ENCODE assay signal across 8 cellular contexts in genomic region chr4:122827258-122827887, GRCh38. TPM values are rescaled to one million over a fixed set of nuclear protein-coding genes. Genes with fewer than 3 reads are reported as not detected.
A peak's percentile ranks its signal among the peaks of the same experiment; 100 is the strongest.
DNase-seq lines count a peak whose midpoint lies in the region; ATAC-seq and TF ChIP-seq lines count a peak whose summit lies in the region.

No MANE protein-coding gene starts in this region.

- H3K4me3 ChIP-seq in SK-N-SH (ENCODE audit: low read depth in 2 of 2, low read length in 1 of 2) = peak overlapping the region; percentile 87 to 96

- H3K27me3 ChIP-seq in SK-N-SH (ENCODE audit: insufficient read depth) (no peaks in the 10 kb centered on the region), layer of hippocampus (ENCODE audit: control insufficient read depth, insufficient read depth, low read length) (no peaks in the 10 kb centered on the region)

- no peaks in the 10 kb centered on the region for H3K27me3 Mint-ChIP-seq in chondrocyte (ENCODE audit: low read depth)

- peaks cover 5 to 7% of the 10 kb centered on the region in 2 experiments; a peak in 2 of 4 replicates for H3K4me1 ChIP-seq in SK-N-SH (ENCODE audit: control insufficient read depth in 1 of 2, insufficient read depth in 2 of 2, low read depth in 1 of 2, low read length in 1 of 2)

- peak; percentile 10 for DNase-seq in DMS114 treated with DMSO at 0.1 percent for 48 hours (lab: John Stamatoyannopoulos, UW; ENCODE audit: unreplicated experiment)
- peak; percentile 61 for DNase-seq in GM19240 (ENCODE audit: insufficient read length, low spot score)
- peak; percentile 92 for DNase-seq in SK-N-SH
- no peak for DNase-seq in chondrocyte (ENCODE audit: low spot score)
- peak; percentile 6 for DNase-seq in stimulated activated CD4-positive, alpha-beta T cell treated with anti-CD3 and anti-CD28 coated beads, Interleukin-4, amount 100 ng/mL, for 24 hours
- no peak for DNase-seq in G401 (ENCODE audit: low spot score)

- WGBS in SK-N-SH (ENCODE audit: low lambda C conversion rate) = under 1% methylated on average over 28 of the region's 58 CpGs

- H4K20me1 ChIP-seq in SK-N-SH (ENCODE audit: insufficient read depth) = peaks cover 26% of the 10 kb centered on the region

- no peak for TF ChIP-seq RAD21 in SK-N-SH (IDR thresholded peaks at IDR 0.05; ENCODE audit: low read length)

- H3K4me2 ChIP-seq in SK-N-SH = peak overlapping the region; percentile 90

- H3K9me3 Mint-ChIP-seq in chondrocyte (ENCODE audit: low read depth) = no peaks in the 10 kb centered on the region

- H3K4me3 Mint-ChIP-seq in chondrocyte (ENCODE audit: unreplicated experiment) = peak overlapping the region; percentile 85

- H3K27ac Mint-ChIP-seq in chondrocyte (ENCODE audit: unreplicated experiment) = peak overlapping the region; percentile 75

- no peaks in the 10 kb centered on the region for H3K9me3 ChIP-seq in SK-N-SH

- peaks cover 49% of the 10 kb centered on the region for H3K4me1 Mint-ChIP-seq in chondrocyte (ENCODE audit: low read depth)

- peaks cover 0 to 20% of the 10 kb centered on the region in 2 experiments for H3K36me3 ChIP-seq in SK-N-SH (replicated peaks in 1 of 2; ENCODE audit: control insufficient read depth in 1 of 2, insufficient read depth in 2 of 2, low read length in 1 of 2)

- CTCF ChIA-PET in SK-N-SH (lab: Yijun Ruan, JAX) = interaction anchor here (0.8 to 2.1 kb wide), 12 partner anchors 9 to 87 kb away, joined by 3 to 9 read pairs (median 3); no protein-coding TSS in a partner anchor

- peaks cover 54% of the 10 kb centered on the region for H3K79me2 ChIP-seq in SK-N-SH (ENCODE audit: insufficient read depth)

- peak overlapping the region; percentile 45 for H2AFZ ChIP-seq in SK-N-SH (ENCODE audit: low read depth)

- peak overlapping the region; percentile 89 for H3K9ac ChIP-seq in SK-N-SH

- in situ Hi-C loops in G401 (cut with HindIII; ENCODE audit: low sequenced_read_pairs) = no loop called here

- peaks cover 11% of the 10 kb centered on the region for H3F3A ChIP-seq in SK-N-SH (replicated peaks; ENCODE audit: insufficient read depth)

- TF ChIP-seq CTCF in SK-N-SH (IDR thresholded peaks at IDR 0.05) (peak; percentile 33; the same call in 1 of the 2 replicates), chondrocyte (IDR thresholded peaks at IDR 0.05) (no peak)

- peak; percentile 61 for ATAC-seq in HG03196 (IDR thresholded peaks at IDR 0.05; ENCODE audit: unreplicated experiment)

- no peaks in the 10 kb centered on the region for H3K9me2 ChIP-seq in SK-N-SH

- H3K27ac ChIP-seq in SK-N-SH (ENCODE audit: low read depth in 2 of 2, low read length in 1 of 2) (peak overlapping the region; percentile 69 to 77), layer of hippocampus (ENCODE audit: low read depth, low read length) (peak overlapping the region; percentile 55)

- POLR2A ChIA-PET in SK-N-SH (lab: Yijun Ruan, JAX) = no interaction called here

- no peaks in the 10 kb centered on the region for H3K36me3 Mint-ChIP-seq in chondrocyte (ENCODE audit: low read depth)

- TF ChIP-seq EP300 in SK-N-SH (IDR thresholded peaks at IDR 0.05; ENCODE audit: borderline replicate concordance in 1 of 2, low read depth in 1 of 2, low read length in 1 of 2) = no peak

TF ChIP-seq in SK-N-SH, 30 proteins besides CTCF, POLR2A, EP300 and RAD21:
- TF ChIP-seq TCF12 (IDR thresholded peaks at IDR 0.05) = no peak
- no peak for TF ChIP-seq MEF2A (IDR thresholded peaks at IDR 0.05; ENCODE audit: borderline replicate concordance, low read depth)
- no peak for TF ChIP-seq FOXJ3 (CRISPR knock-in tag; IDR thresholded peaks at IDR 0.05)
- no peak for TF ChIP-seq POLR2AphosphoS5 (IDR thresholded peaks at IDR 0.05; ENCODE audit: low read depth, low read length)
- TF ChIP-seq YY1 (IDR thresholded peaks at IDR 0.05; ENCODE audit: low read depth) = no peak
- TF ChIP-seq RXRA (IDR thresholded peaks at IDR 0.05; ENCODE audit: borderline replicate concordance, low read depth) = no peak
- TF ChIP-seq TAF1 (IDR thresholded peaks at IDR 0.05; ENCODE audit: borderline replicate concordance, low read depth, low read length) = peak; percentile 24; the same call in 1 of the 2 replicates
- no peak for TF ChIP-seq NRF1 (IDR thresholded peaks at IDR 0.05; ENCODE audit: low read depth, low read length)
- TF ChIP-seq ELF1 (IDR thresholded peaks at IDR 0.05) = 0 out of 2 replicates have a peak, but pooled peaks have one; percentile 15
- no peak for TF ChIP-seq GABPA (IDR thresholded peaks at IDR 0.05; ENCODE audit: low read depth)
- TF ChIP-seq SMC3 (IDR thresholded peaks at IDR 0.05; ENCODE audit: low read depth, low read length) = no peak
- no peak for TF ChIP-seq ZBTB33 (IDR thresholded peaks at IDR 0.05; ENCODE audit: borderline replicate concordance, low read depth)

RNA-seq across cellular contexts. Expression of gene FGF2, which starts 0.7 kb away (rescaled TPM):
- polyA plus RNA-seq in SK-N-SH (2012; rRNA removed) = 11.1 and 17.0 TPM in 2 replicates
- 18.6 and 22.5 TPM in 2 replicates for polyA plus RNA-seq in SK-N-SH (2012; cell fraction: cytosol; rRNA removed)
- polyA plus RNA-seq in SK-N-SH (2012; cell fraction: nucleus; rRNA removed) = 6.7 and 18.4 TPM in 2 replicates
- 25.0 to 26.2 TPM (median 25.1 TPM) in 3 replicates for total RNA-seq in chondrocyte
- total RNA-seq in G401 (2014; rRNA removed; shearing (Covaris generic)) = 30.9 and 47.5 TPM in 2 replicates

Comparison
In these comparisons a context has a peak if more than half of its experiments do, and no peak if none do; other contexts are left out.
1. DNase-seq: peak in DMS114 treated with DMSO at 0.1 percent for 48 hours (single experiment), GM19240 (single experiment), SK-N-SH (single experiment) and stimulated activated CD4-positive, alpha-beta T cell treated with anti-CD3 and anti-CD28 coated beads, Interleukin-4, amount 100 ng/mL, for 24 hours (single experiment); none in chondrocyte (single experiment) and G401 (single experiment).